1 cellular context compared by ENCODE assay signal in the genomic region with DNA sequence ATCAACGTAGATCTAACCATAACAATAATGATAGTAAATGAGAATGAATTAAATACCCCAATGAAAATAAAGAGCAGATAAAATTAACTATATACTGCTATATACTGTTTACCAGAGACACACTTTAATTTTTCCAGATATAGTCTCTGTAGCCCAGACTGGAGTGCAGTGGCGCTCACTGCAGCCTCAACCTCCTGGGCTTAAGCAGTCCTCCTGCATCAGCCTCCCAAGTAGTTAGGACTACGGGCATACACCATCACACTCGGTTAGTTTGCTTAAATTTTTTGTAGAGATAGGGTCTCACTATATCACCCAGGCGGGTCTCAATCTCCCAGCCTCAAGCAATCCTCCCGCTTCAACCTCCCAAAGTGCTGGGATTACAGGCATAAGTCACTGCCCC.
TF ChIP-seq lines count a peak whose summit lies in the region.

No MANE protein-coding gene starts in this region.

TF ChIP-seq in HCT116, 20 proteins besides CTCF, POLR2A, EP300 and RAD21 (continued from another document):
- TF ChIP-seq, protein P1, sequence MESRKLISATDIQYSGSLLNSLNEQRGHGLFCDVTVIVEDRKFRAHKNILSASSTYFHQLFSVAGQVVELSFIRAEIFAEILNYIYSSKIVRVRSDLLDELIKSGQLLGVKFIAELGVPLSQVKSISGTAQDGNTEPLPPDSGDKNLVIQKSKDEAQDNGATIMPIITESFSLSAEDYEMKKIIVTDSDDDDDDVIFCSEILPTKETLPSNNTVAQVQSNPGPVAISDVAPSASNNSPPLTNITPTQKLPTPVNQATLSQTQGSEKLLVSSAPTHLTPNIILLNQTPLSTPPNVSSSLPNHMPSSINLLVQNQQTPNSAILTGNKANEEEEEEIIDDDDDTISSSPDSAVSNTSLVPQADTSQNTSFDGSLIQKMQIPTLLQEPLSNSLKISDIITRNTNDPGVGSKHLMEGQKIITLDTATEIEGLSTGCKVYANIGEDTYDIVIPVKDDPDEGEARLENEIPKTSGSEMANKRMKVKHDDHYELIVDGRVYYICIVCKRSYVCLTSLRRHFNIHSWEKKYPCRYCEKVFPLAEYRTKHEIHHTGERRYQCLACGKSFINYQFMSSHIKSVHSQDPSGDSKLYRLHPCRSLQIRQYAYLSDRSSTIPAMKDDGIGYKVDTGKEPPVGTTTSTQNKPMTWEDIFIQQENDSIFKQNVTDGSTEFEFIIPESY (IDR thresholded peaks at IDR 0.05; ENCODE audit: extremely low read depth, insufficient replicate concordance, low read length) = no peak
- TF ChIP-seq FOSL1 (IDR thresholded peaks at IDR 0.05; ENCODE audit: low read depth) (no peak), CEBPB (IDR thresholded peaks at IDR 0.05; ENCODE audit: low read depth) (no peak), ELF1 (IDR thresholded peaks at IDR 0.05; ENCODE audit: borderline replicate concordance, low read depth) (no peak), POLR2AphosphoS5 (IDR thresholded peaks at IDR 0.05; ENCODE audit: low read depth, low read length) (no peak), CBX3 (IDR thresholded peaks at IDR 0.05; ENCODE audit: low read depth) (no peak), SRF (IDR thresholded peaks at IDR 0.05; ENCODE audit: low read depth) (no peak), EZH2phosphoT487 (IDR thresholded peaks at IDR 0.05; ENCODE audit: borderline replicate concordance) (no peak), SIN3A (IDR thresholded peaks at IDR 0.05; ENCODE audit: low read depth) (no peak), EZH2 (IDR thresholded peaks at IDR 0.05) (no peak)
- TF ChIP-seq, protein P2, sequence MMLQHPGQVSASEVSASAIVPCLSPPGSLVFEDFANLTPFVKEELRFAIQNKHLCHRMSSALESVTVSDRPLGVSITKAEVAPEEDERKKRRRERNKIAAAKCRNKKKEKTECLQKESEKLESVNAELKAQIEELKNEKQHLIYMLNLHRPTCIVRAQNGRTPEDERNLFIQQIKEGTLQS (IDR thresholded peaks at IDR 0.05) = no peak
